Comparison of ENCODE assay signal across 1 cellular context in genomic region chr21:46634966-46635323, GRCh38.
TF ChIP-seq lines count a peak whose summit lies in the region.

No MANE protein-coding gene starts in this region.

TF ChIP-seq in K562, 482 proteins besides CTCF, POLR2A, EP300 and RAD21 (continued from another document and continues in another):
- TF ChIP-seq STAT6 (CRISPR knock-in tag; IDR thresholded peaks at IDR 0.05) (no peak), ZBTB43 (CRISPR knock-in tag; IDR thresholded peaks at IDR 0.05) (no peak), CXXC5 (CRISPR knock-in tag; IDR thresholded peaks at IDR 0.05) (peak; percentile 4; the same call in 1 of the 2 replicates), ZNF639 (CRISPR knock-in tag; conservative IDR thresholded peaks at IDR 0.05 in 1 of 2, IDR thresholded peaks at IDR 0.05 in 1 of 2) (no peak), MXI1 (IDR thresholded peaks at IDR 0.05; ENCODE audit: low read depth, low read length) (no peak), MAFG (tag; conservative IDR thresholded peaks at IDR 0.05) (no peak), ZNF282 (CRISPR knock-in tag; IDR thresholded peaks at IDR 0.05) (no peak), EHMT2 (IDR thresholded peaks at IDR 0.05) (no peak), CBX2 (IDR thresholded peaks at IDR 0.05; ENCODE audit: insufficient read depth, low read length, poor library complexity, severe bottlenecking) (no peak), PCBP1 (IDR thresholded peaks at IDR 0.05; ENCODE audit: low read depth, low read length, poor library complexity, severe bottlenecking) (no peak), ZNF41 (CRISPR knock-in tag; conservative IDR thresholded peaks at IDR 0.05) (no peak), PHF21A (IDR thresholded peaks at IDR 0.05; ENCODE audit: borderline replicate concordance, low read depth) (no peak), KAT2B (IDR thresholded peaks at IDR 0.05; ENCODE audit: low read depth, low read length) (no peak), ZNF354B (CRISPR knock-in tag; IDR thresholded peaks at IDR 0.05) (no peak), ZBTB7A (IDR thresholded peaks at IDR 0.05; ENCODE audit: borderline replicate concordance, control insufficient read depth, low read depth, low read length) (peak; percentile 80; the same call in 1 of the 2 replicates), NCOA2 (IDR thresholded peaks at IDR 0.05; ENCODE audit: partially characterized antibody in 2 of 2) (no peak), SMAD2 (IDR thresholded peaks at IDR 0.05; ENCODE audit: low read depth, low read length) (no peak), SNRNP70 (optimal IDR thresholded peaks at IDR 0.05; ENCODE audit: low read depth, low read length) (no peak), EWSR1 (IDR thresholded peaks at IDR 0.05; ENCODE audit: borderline replicate concordance, low read depth, partially characterized antibody) (no peak), SOX6 (IDR thresholded peaks at IDR 0.05) (no peak), ZFP36 (IDR thresholded peaks at IDR 0.05; ENCODE audit: low read depth, low read length, partially characterized antibody) (no peak), PRDM10 (IDR thresholded peaks at IDR 0.05; ENCODE audit: partially characterized antibody) (no peak), FOXA3 (CRISPR knock-in tag; conservative IDR thresholded peaks at IDR 0.05 in 1 of 2, IDR thresholded peaks at IDR 0.05 in 1 of 2) (no peak), CHD2 (IDR thresholded peaks at IDR 0.05; ENCODE audit: low read depth, low read length) (no peak), ILF3 (IDR thresholded peaks at IDR 0.05; ENCODE audit: borderline replicate concordance) (no peak), ERF (CRISPR knock-in tag; IDR thresholded peaks at IDR 0.05) (no peak), ZEB2 (IDR thresholded peaks at IDR 0.05) (no peak), MYNN (IDR thresholded peaks at IDR 0.05) (no peak), MYNN (CRISPR knock-in tag; IDR thresholded peaks at IDR 0.05) (no peak), GTF2F1 (IDR thresholded peaks at IDR 0.05; ENCODE audit: low read depth, low read length) (no peak), ZNF124 (CRISPR knock-in tag; IDR thresholded peaks at IDR 0.05) (no peak), ETS1 (conservative IDR thresholded peaks at IDR 0.05; ENCODE audit: control insufficient read depth, low read depth, low read length) (no peak), DACH1 (IDR thresholded peaks at IDR 0.05; ENCODE audit: partially characterized antibody) (no peak), SMAD4 (CRISPR knock-in tag; conservative IDR thresholded peaks at IDR 0.05) (0 out of 2 replicates have a peak, but pooled peaks have one; percentile 16), ZSCAN32 (CRISPR knock-in tag; IDR thresholded peaks at IDR 0.05) (no peak), KDM1A (IDR thresholded peaks at IDR 0.05) (no peak), ZKSCAN3 (CRISPR knock-in tag; IDR thresholded peaks at IDR 0.05) (no peak), RBM34 (IDR thresholded peaks at IDR 0.05; ENCODE audit: borderline replicate concordance, insufficient read depth, low read length) (no peak), ZC3H11A (IDR thresholded peaks at IDR 0.05; ENCODE audit: low read depth, low read length) (no peak), NONO (IDR thresholded peaks at IDR 0.05; ENCODE audit: low read depth in 2 of 2, low read length in 1 of 2) (no peak), SP2 (IDR thresholded peaks at IDR 0.05; ENCODE audit: extremely low read depth, low read depth, low read length, poor library complexity, severe bottlenecking) (no peak), POLR2H (tag; IDR thresholded peaks at IDR 0.05; ENCODE audit: low read depth) (no peak), JUNB (CRISPR knock-in tag; conservative IDR thresholded peaks at IDR 0.05) (no peak), HMG20B (CRISPR knock-in tag; IDR thresholded peaks at IDR 0.05) (no peak), CREM (IDR thresholded peaks at IDR 0.05; ENCODE audit: low read depth) (peak; percentile 96), TOE1 (IDR thresholded peaks at IDR 0.05; ENCODE audit: borderline replicate concordance) (peak; percentile 12; the same call in 1 of the 2 replicates), TOE1 (CRISPR knock-in tag; IDR thresholded peaks at IDR 0.05; ENCODE audit: borderline replicate concordance, low read depth) (no peak), ZNF174 (CRISPR knock-in tag; IDR thresholded peaks at IDR 0.05) (no peak), PHB (CRISPR knock-in tag; IDR thresholded peaks at IDR 0.05) (no peak), MAX (CRISPR knock-in tag; IDR thresholded peaks at IDR 0.05) (no peak), ESRRA (IDR thresholded peaks at IDR 0.05; ENCODE audit: borderline replicate concordance, low read depth) (no peak), GATA2 (CRISPR knock-in tag; IDR thresholded peaks at IDR 0.05) (no peak), ELF4 (CRISPR knock-in tag; IDR thresholded peaks at IDR 0.05) (no peak), FOXJ2 (tag; IDR thresholded peaks at IDR 0.05) (0 out of 2 replicates have a peak, but pooled peaks have one; percentile 10), CC2D1A (IDR thresholded peaks at IDR 0.05) (no peak), ZNF212 (CRISPR knock-in tag; IDR thresholded peaks at IDR 0.05) (no peak), JUND (IDR thresholded peaks at IDR 0.05; ENCODE audit: borderline replicate concordance, low read depth, low read length) (no peak), JUND (tag; IDR thresholded peaks at IDR 0.05; ENCODE audit: borderline replicate concordance, low read depth, low read length) (peak; percentile 50; the same call in 1 of the 3 replicates), FOXM1 (IDR thresholded peaks at IDR 0.05; ENCODE audit: low read depth) (0 out of 2 replicates have a peak, but pooled peaks have one; percentile 31), FOXM1 (CRISPR knock-in tag; IDR thresholded peaks at IDR 0.05; ENCODE audit: low read depth) (no peak), NFIC (IDR thresholded peaks at IDR 0.05) (peak; percentile 37), RBM22 (IDR thresholded peaks at IDR 0.05; ENCODE audit: low read depth, low read length, poor library complexity, severe bottlenecking) (no peak), TCF7 (IDR thresholded peaks at IDR 0.05; ENCODE audit: borderline replicate concordance) (no peak), CAMTA2 (CRISPR knock-in tag; conservative IDR thresholded peaks at IDR 0.05) (no peak), TCFL5 (CRISPR knock-in tag; conservative IDR thresholded peaks at IDR 0.05) (no peak), ELF1 (tag; IDR thresholded peaks at IDR 0.05) (peak; percentile 61), ZNF444 (CRISPR knock-in tag; IDR thresholded peaks at IDR 0.05) (no peak), ZNF695 (CRISPR knock-in tag; IDR thresholded peaks at IDR 0.05) (no peak), FOXJ3 (CRISPR knock-in tag; IDR thresholded peaks at IDR 0.05) (no peak), BACH1 (tag; IDR thresholded peaks at IDR 0.05) (no peak; the same call in 1 of the 2 replicates), GTF2B (IDR thresholded peaks at IDR 0.05; ENCODE audit: extremely low read depth, insufficient read length) (peak; percentile 31), SMC3 (conservative IDR thresholded peaks at IDR 0.05; ENCODE audit: insufficient read depth, low read depth, low read length) (no peak), GABPB1 (CRISPR knock-in tag; IDR thresholded peaks at IDR 0.05) (no peak), GABPA (tag; conservative IDR thresholded peaks at IDR 0.05; ENCODE audit: low read depth) (no peak), CBX3 (IDR thresholded peaks at IDR 0.05; ENCODE audit: borderline replicate concordance in 1 of 2, low read length in 2 of 2) (no peak), CCAR2 (IDR thresholded peaks at IDR 0.05; ENCODE audit: low read depth, low read length) (no peak), ZNF778 (CRISPR knock-in tag; IDR thresholded peaks at IDR 0.05) (no peak), YBX1 (IDR thresholded peaks at IDR 0.05) (no peak), NBN (IDR thresholded peaks at IDR 0.05; ENCODE audit: low read depth) (peak; percentile 64; the same call in 1 of the 2 replicates), ARID1B (IDR thresholded peaks at IDR 0.05) (peak; percentile 51)
